Comparison of ENCODE assay signal across 8 cellular contexts in the genomic region with DNA sequence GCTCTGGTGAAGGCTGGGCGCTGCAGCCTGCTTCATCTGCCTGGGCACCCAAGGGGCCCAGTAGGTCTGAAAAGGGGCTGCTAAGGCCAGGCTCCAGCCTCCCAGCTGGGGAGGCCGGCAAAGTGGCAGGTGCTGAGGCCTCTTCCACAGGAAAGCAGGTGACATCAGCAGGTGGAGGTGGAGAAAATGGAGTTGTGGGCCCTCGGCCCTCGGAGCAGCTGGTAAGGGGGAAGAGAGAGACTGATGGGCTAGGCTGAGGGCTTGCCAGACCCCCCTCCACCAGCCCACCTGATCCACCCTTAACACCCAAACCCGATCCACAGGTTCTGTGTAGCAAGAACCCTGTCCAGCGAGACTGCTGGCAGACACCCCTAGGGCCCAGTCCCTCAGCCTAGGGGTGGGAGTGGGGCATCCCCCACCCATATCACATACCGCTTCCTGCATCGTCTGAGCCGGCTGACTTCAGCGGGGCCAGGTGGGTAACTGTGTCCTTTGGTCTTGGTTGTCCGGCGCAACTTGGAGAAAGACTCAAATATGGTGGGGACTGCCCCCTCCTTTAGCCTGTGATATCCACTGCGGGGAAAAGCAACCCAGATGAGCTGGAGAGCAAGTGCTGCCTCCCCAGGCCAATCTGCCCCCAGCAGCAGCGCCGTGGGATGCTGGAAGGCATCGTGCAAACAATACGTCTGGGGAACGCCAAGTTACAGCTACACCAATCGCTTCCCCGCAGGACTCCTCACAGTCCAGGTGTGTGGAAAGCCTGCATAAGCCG. TPM values are rescaled to one million over a fixed set of nuclear protein-coding genes. Genes with fewer than 3 reads are reported as not detected.
DNase-seq lines count a peak whose midpoint lies in the region; ATAC-seq and TF ChIP-seq lines count a peak whose summit lies in the region.

No MANE protein-coding gene starts in this region.

- H3K4me3 ChIP-seq in adipocyte (ENCODE audit: low read length) (peak overlapping the region; percentile 96), lung (peak overlapping the region; percentile 65), vagina (peak overlapping the region; percentile 51 to 79)

- H3K36me3 ChIP-seq in adipocyte (ENCODE audit: control insufficient read depth, insufficient read depth, low read length, severe bottlenecking) (peaks cover 34% of the 10 kb centered on the region), lung (ENCODE audit: control insufficient read depth in 2 of 2, insufficient read depth in 2 of 2, low read length in 2 of 2) (peaks cover 0 to 40% of the 10 kb centered on the region in 2 donors), vagina (peaks cover 0 to 32% of the 10 kb centered on the region in 2 donors)

- H3K27ac ChIP-seq in lung (ENCODE audit: low read depth in 1 of 2, low read length in 1 of 2) (peak overlapping the region in 1 of 2 donors; percentile 96), vagina (peak overlapping the region; percentile 95)

- no peaks in the 10 kb centered on the region for H3K9me3 Mint-ChIP-seq in stimulated activated naive CD8-positive, alpha-beta T cell treated with anti-CD3 and anti-CD28 coated beads, Interleukin-15, Interleukin-2, amounts not matched to agents 100 ng/mL and 50 ng/mL, for 24 hours

- H3K27ac Mint-ChIP-seq in stimulated activated naive CD8-positive, alpha-beta T cell treated with anti-CD3 and anti-CD28 coated beads, Interleukin-15, Interleukin-2, amounts not matched to agents 100 ng/mL and 50 ng/mL, for 24 hours = peak overlapping the region; percentile 99

- no peak for ATAC-seq in stimulated activated naive CD8-positive, alpha-beta T cell treated with anti-CD3 and anti-CD28 coated beads, Interleukin-15, Interleukin-2, amounts not matched to agents 100 U/mL and 50 U/mL, for 24 hours
- ATAC-seq in lung (ENCODE audit: insufficient read depth, low FRiP score) (no peak), GM19397 (IDR thresholded peaks at IDR 0.05; ENCODE audit: unreplicated experiment) (no peak)

- WGBS in lung, 2 donors = 55 to 66% methylated on average over 21 of the region's 21 CpGs

- DNase-seq in stimulated activated naive CD8-positive, alpha-beta T cell treated with anti-CD3 and anti-CD28 coated beads, Interleukin-15, Interleukin-2, amounts not matched to agents 100 U/mL and 50 U/mL, for 24 hours = no peak
- DNase-seq in adipocyte (ENCODE audit: low read depth) (peak; percentile 23), lung (ENCODE audit: low spot score) (no peak), vagina (ENCODE audit: extremely low spot score in 2 of 2) (no peak), AML-193 (lab: John Stamatoyannopoulos, UW) (no peak), NCI-H1694 treated with DMSO at 0.1 percent for 48 hours (lab: John Stamatoyannopoulos, UW) (no peak)

- H3K4me1 ChIP-seq in adipocyte (ENCODE audit: control insufficient read depth, insufficient read depth, low read length) (peaks cover 28% of the 10 kb centered on the region), lung (ENCODE audit: control insufficient read depth in 2 of 2, insufficient read depth in 2 of 2, low read length in 2 of 2) (peaks cover 7 to 15% of the 10 kb centered on the region in 2 donors), vagina (peaks cover 37% of the 10 kb centered on the region)

- peak overlapping the region; percentile 99 for H3K9ac ChIP-seq in adipocyte (ENCODE audit: low read length)

- intact Hi-C loops in vagina (cut with DNase I) = no loop called here

- TF ChIP-seq CTCF in lung (IDR thresholded peaks at IDR 0.05; ENCODE audit: control extremely low read depth, extremely low read depth) (no peak), vagina (IDR thresholded peaks at IDR 0.05) (no peak)

- peaks cover 4% of the 10 kb centered on the region for H3K36me3 Mint-ChIP-seq in stimulated activated naive CD8-positive, alpha-beta T cell treated with anti-CD3 and anti-CD28 coated beads, Interleukin-15, Interleukin-2, amounts not matched to agents 100 ng/mL and 50 ng/mL, for 24 hours (ENCODE audit: low read depth)

- peaks cover 34% of the 10 kb centered on the region for H3K4me1 Mint-ChIP-seq in stimulated activated naive CD8-positive, alpha-beta T cell treated with anti-CD3 and anti-CD28 coated beads, Interleukin-15, Interleukin-2, amounts not matched to agents 100 ng/mL and 50 ng/mL, for 24 hours (ENCODE audit: low read depth)

- H3K27me3 ChIP-seq in adipocyte (replicated peaks; ENCODE audit: control insufficient read depth, insufficient read depth, low read length) = no peaks in the 10 kb centered on the region
- no peaks in the 10 kb centered on the region for H3K27me3 ChIP-seq in lung (ENCODE audit: control insufficient read depth, insufficient read depth)
- no peaks in the 10 kb centered on the region for H3K27me3 ChIP-seq in vagina

- H3K9me3 ChIP-seq in adipocyte (ENCODE audit: control insufficient read depth, low read length) (no peaks in the 10 kb centered on the region), lung (ENCODE audit: control insufficient read depth in 2 of 2, insufficient read depth in 1 of 2, low read length in 1 of 2) (no peaks in the 10 kb centered on the region), vagina (no peaks in the 10 kb centered on the region)

- no peak for TF ChIP-seq POLR2A in vagina (IDR thresholded peaks at IDR 0.05)

- H3K4me3 Mint-ChIP-seq in stimulated activated naive CD8-positive, alpha-beta T cell treated with anti-CD3 and anti-CD28 coated beads, Interleukin-15, Interleukin-2, amounts not matched to agents 100 ng/mL and 50 ng/mL, for 24 hours = peak overlapping the region; percentile 96

- no peaks in the 10 kb centered on the region for H3K27me3 Mint-ChIP-seq in stimulated activated naive CD8-positive, alpha-beta T cell treated with anti-CD3 and anti-CD28 coated beads, Interleukin-15, Interleukin-2, amounts not matched to agents 100 ng/mL and 50 ng/mL, for 24 hours

RNA-seq across cellular contexts. Expression of gene THAP7, which starts 1.5 kb away (rescaled TPM):
- total RNA-seq in lung (10 to 100 TPM; 20.4 to 28.1 TPM), vagina (34.9 TPM)
- polyA plus RNA-seq in lung = 10 to 100 TPM; 27.1 to 61.3 TPM

RNA-seq across cellular contexts. Expression of gene P2RX6, which starts 14.6 kb away (rescaled TPM):
- total RNA-seq in lung = 1 to 10 TPM; 1.1 to 2.2 TPM
- polyA plus RNA-seq in lung = under 1 TPM; 0.21 to 0.79 TPM
- total RNA-seq in vagina = 1.7 TPM

RNA-seq across cellular contexts. Expression of gene LZTR1, which starts 18.3 kb away (rescaled TPM):
- total RNA-seq in lung (10 to 100 TPM; 51.9 to 64.9 TPM), vagina (61.9 TPM)
- polyA plus RNA-seq in lung = 10 to 100 TPM; 33.8 to 37.9 TPM

RNA-seq across cellular contexts. Expression of gene SLC7A4, which starts 32.0 kb away (rescaled TPM):
- total RNA-seq in lung = 1 to 10 TPM in 1 of 2 donors, under 1 TPM in 1; 0.63 to 1.1 TPM
- polyA plus RNA-seq in lung = under 1 TPM; 0.18 to 0.96 TPM
- 0.98 TPM for total RNA-seq in vagina

RNA-seq across cellular contexts. Expression of gene AIFM3, which starts 33.3 kb away (rescaled TPM):
- 1 to 10 TPM in 1 of 2 donors, under 1 TPM in 1; 0.48 to 7.5 TPM for total RNA-seq in lung
- 1 to 10 TPM; 3.6 to 6.0 TPM for polyA plus RNA-seq in lung
- not detected for total RNA-seq in vagina
